ENCODE assay signal across 8 cellular contexts in the genomic region with DNA sequence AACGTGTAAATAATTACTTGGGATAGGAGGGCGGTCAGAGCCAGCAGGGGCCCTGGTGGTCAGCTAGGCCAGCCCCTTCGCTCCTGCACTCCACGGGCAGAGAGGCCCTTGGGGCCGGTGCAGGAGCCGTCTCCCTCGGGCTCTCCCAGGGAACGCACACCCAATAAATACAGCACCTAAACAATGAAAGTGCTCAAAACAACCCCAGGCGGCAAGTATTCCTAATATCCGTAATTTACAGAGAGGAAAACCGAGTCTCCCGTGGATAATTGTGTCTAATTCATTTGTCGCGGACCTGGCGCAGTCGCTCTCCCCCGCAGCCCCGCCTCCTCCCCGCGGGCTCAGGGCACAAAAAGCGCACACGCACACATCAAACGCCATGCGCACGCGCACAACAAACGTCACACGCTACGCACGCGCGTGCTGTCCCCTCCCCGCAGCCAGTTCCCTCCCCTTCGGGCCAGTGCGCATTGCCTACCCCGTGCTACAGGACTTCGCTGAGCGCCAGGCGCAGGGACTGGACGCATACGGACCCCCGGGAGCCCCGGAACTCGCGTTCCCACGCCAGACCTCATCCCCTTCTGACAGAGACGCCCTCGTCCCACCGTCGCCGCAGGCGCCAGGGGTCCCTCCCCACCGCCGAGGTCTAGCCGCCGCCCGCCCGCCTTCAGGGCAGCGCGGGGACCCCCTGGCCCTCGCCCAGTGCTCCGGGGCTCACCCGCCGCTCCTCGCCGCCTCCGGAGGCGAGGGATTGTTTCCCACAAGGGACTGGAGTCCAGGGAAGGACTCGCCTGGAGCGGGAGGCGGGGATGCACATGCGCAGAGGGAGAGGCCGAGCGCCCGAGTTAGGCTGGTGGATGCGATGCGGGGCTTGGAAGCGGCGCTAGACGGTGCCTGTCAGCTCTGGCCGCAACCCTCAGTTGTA. TPM values are rescaled to one million over a fixed set of nuclear protein-coding genes. Genes with fewer than 3 reads are reported as not detected.
DNase-seq lines count a peak whose midpoint lies in the region; ATAC-seq, FAIRE-seq and TF ChIP-seq lines count a peak whose summit lies in the region.

A gene (minus strand): TSS at position 324 of the 925 bp plus-strand sequence. CDS start 1,300 bp downstream, outside the sequence.

- H3K36me3 Mint-ChIP-seq in activated B cell treated with CpG ODN at 0.5 μM for 24 hours (ENCODE audit: low read depth) = peaks cover 26% of the 10 kb centered on the region

- dilution Hi-C loops in keratinocyte (cut with MboI; ENCODE audit: extremely low pct_ligation_motif_present, low sequenced_read_pairs) = no loop called here

- no peaks in the 10 kb centered on the region for H3K27me3 ChIP-seq in keratinocyte (ENCODE audit: control insufficient read depth, extremely low read depth, insufficient read depth, low read length)

- peak; percentile 97 for DNase-seq in AG08396 (ENCODE audit: low spot score)
- DNase-seq in NCI-H2227 treated with DMSO at 0.1 percent for 48 hours (lab: John Stamatoyannopoulos, UW) = peak; percentile 89
- DNase-seq in activated B cell treated with CpG ODN at 0.5 μM for 24 hours = peak; percentile 91
- peak; percentile 6 to 98 (median 93) for DNase-seq in caudate nucleus (lab: John Stamatoyannopoulos, UW)
- peak; percentile 74 for DNase-seq in keratinocyte (ENCODE audit: low read depth, low spot score)
- DNase-seq in stimulated activated CD4-positive, alpha-beta T cell treated with anti-CD3 and anti-CD28 coated beads, Interleukin-15, amount 100 ng/mL, for 48 hours (ENCODE audit: low read depth in 2 of 2) = peak; percentile 86 to 90

- peak within 1 kb of the TSS; percentile 95 for H3K4me3 Mint-ChIP-seq in activated B cell treated with CpG ODN at 0.5 μM for 24 hours

- H3K27ac Mint-ChIP-seq in activated B cell treated with CpG ODN at 0.5 μM for 24 hours = peak within 1 kb of the TSS; percentile 93

- peak within 1 kb of the TSS; percentile 94 for H3K9ac ChIP-seq in keratinocyte (ENCODE audit: control insufficient read depth, extremely low read depth, insufficient read depth, low read length)

- H3K4me1 Mint-ChIP-seq in activated B cell treated with CpG ODN at 0.5 μM for 24 hours = peaks cover 31% of the 10 kb centered on the region

- H3K4me2 ChIP-seq in keratinocyte (ENCODE audit: control insufficient read depth, extremely low read depth, insufficient read depth, low read depth, low read length) = peak within 1 kb of the TSS; percentile 96

- H3K79me2 ChIP-seq in keratinocyte (ENCODE audit: control insufficient read depth, insufficient read depth, low read length) = peaks cover 4% of the 10 kb centered on the region

- ATAC-seq in HG03175 (IDR thresholded peaks at IDR 0.05; ENCODE audit: unreplicated experiment) (peak; percentile 95), activated B cell treated with CpG ODN at 0.5 μM for 24 hours (ENCODE audit: low read depth) (peak; percentile 96)

- H3K27me3 Mint-ChIP-seq in activated B cell treated with CpG ODN at 0.5 μM for 24 hours = no peaks in the 10 kb centered on the region

- no peaks in the 10 kb centered on the region for H3K9me3 Mint-ChIP-seq in activated B cell treated with CpG ODN at 0.5 μM for 24 hours

- no peak for TF ChIP-seq CTCF in activated B cell treated with CpG ODN at 0.5 μM for 24 hours (IDR thresholded peaks at IDR 0.05)
- TF ChIP-seq CTCF in keratinocyte (optimal IDR thresholded peaks at IDR 0.05 in 1 of 3, IDR thresholded peaks at IDR 0.05 in 1 of 3, conservative IDR thresholded peaks at IDR 0.05 in 1 of 3; ENCODE audit: extremely low read depth in 1 of 3, insufficient read depth in 2 of 3, low read length in 3 of 3) = peak in 1 of 3 experiments; percentile 14

- H3K27ac ChIP-seq in caudate nucleus (ENCODE audit: low read depth, low read length) = peak within 1 kb of the TSS; percentile 99
- peak within 1 kb of the TSS; percentile 92 for H3K27ac ChIP-seq in keratinocyte (ENCODE audit: control insufficient read depth, insufficient read depth, low read length)

- FAIRE-seq in keratinocyte (lab: Jason Lieb, UNC) = peak; percentile 58

- intact Hi-C loops in activated B cell treated with CpG ODN at 0.5 μM for 24 hours (cut with micrococcal nuclease) = loop anchor here (1.0 to 5.0 kb wide), 7 partner anchors 9 to 545 kb away; a partner anchor contains a TSS

- H3K4me1 ChIP-seq in keratinocyte (ENCODE audit: control insufficient read depth, extremely low read depth, insufficient read depth, low read length) = peaks cover 6% of the 10 kb centered on the region

- TF ChIP-seq POLR2A in GM18951 (IDR thresholded peaks at IDR 0.05; ENCODE audit: extremely low read depth, insufficient read depth, insufficient read length) = peak; percentile 99

- peak within 1 kb of the TSS; percentile 68 to 81 (median 79) for H3K4me3 ChIP-seq in keratinocyte (ENCODE audit: control insufficient read depth in 2 of 3, extremely low read depth in 1 of 3, insufficient read depth in 2 of 3, low read depth in 1 of 3, low read length in 3 of 3)

- in situ Hi-C loops in GM18951 (cut with MboI; ENCODE audit: low sequenced_read_pairs, unreplicated experiment) = no loop called here

- no peaks in the 10 kb centered on the region for H3K36me3 ChIP-seq in keratinocyte (ENCODE audit: control insufficient read depth in 2 of 2, extremely low read depth in 1 of 2, insufficient read depth in 2 of 2, low read length in 2 of 2)

- no peaks in the 10 kb centered on the region for H4K20me1 ChIP-seq in keratinocyte (ENCODE audit: control insufficient read depth, extremely low read depth, insufficient read depth, low read length)

- H2AFZ ChIP-seq in keratinocyte (ENCODE audit: control insufficient read depth, low read length) = peak within 1 kb of the TSS; percentile 98

- CTCF ChIA-PET in activated B cell treated with CpG ODN at 0.5 μM for 24 hours (lab: Charles Lee) = no interaction called here

- POLR2A ChIA-PET in activated B cell treated with CpG ODN at 0.5 μM for 24 hours (lab: Charles Lee) = interaction anchor here (0.6 to 1.4 kb wide), 7 partner anchors 118 to 545 kb away, joined by 3 to 7 read pairs (median 4); a partner anchor contains a TSS

- no peaks in the 10 kb centered on the region for H3K9me1 ChIP-seq in keratinocyte (ENCODE audit: control insufficient read depth, extremely low read depth, insufficient read depth, low read length)

- no peaks in the 10 kb centered on the region for H3K9me3 ChIP-seq in keratinocyte (ENCODE audit: control insufficient read depth, low read depth, low read length)

RNA-seq across cellular contexts. Expression of the gene that starts here (rescaled TPM):
- 9.2 and 12.1 TPM in 2 replicates for total RNA-seq in activated B cell treated with CpG ODN at 0.5 μM for 24 hours
- polyA plus RNA-seq in keratinocyte = 2.6 to 5.7 TPM (median 4.9 TPM) in 3 replicates
- polyA plus RNA-seq in keratinocyte (2011; ENCODE audit: low read depth) = 10.0 TPM
- 2.6 and 3.3 TPM in 2 replicates for polyA plus RNA-seq in keratinocyte (2011; cell fraction: cytosol; rRNA removed)
- polyA plus RNA-seq in keratinocyte (2011; cell fraction: nucleus; rRNA removed) = 16.3 and 17.3 TPM in 2 replicates
- 2.4 and 3.1 TPM in 2 replicates for polyA plus RNA-seq in keratinocyte (2012; ENCODE audit: low replicate concordance)
- 0.36 to 6.8 TPM (median 4.0 TPM) in 3 replicates for polyA minus RNA-seq in keratinocyte
- 2.3 TPM for polyA minus RNA-seq in keratinocyte (2011; cell fraction: cytosol; rRNA and poly(A)+ RNA removed)
- 4.6 and 8.8 TPM in 2 replicates for polyA minus RNA-seq in keratinocyte (2011; cell fraction: nucleus; rRNA and poly(A)+ RNA removed)

Comparison
In these comparisons a context has a peak if more than half of its experiments do, and no peak if none do; other contexts are left out.
1. Peak in every context shown above with its lines: DNase-seq, ATAC-seq, H3K4me3 ChIP-seq and H3K27ac ChIP-seq.